Comparison of ENCODE assay signal across 18 cellular contexts in genomic region chr2:23249348-23249747, GRCh38.
DNase-seq lines count a peak whose midpoint lies in the region; ATAC-seq and TF ChIP-seq lines count a peak whose summit lies in the region.
"Had no signal": no experiment of that assay in that cellular context is flagged by ENCODE, and none has a peak within 500 bp of the region (broad histone marks: within the 10 kb centered on the region; RNA-seq: fewer than 3 reads in every experiment).

No MANE protein-coding gene starts in this region.

- no peak for TF ChIP-seq EP300 in gastroesophageal sphincter (IDR thresholded peaks at IDR 0.05)

- H3K4me3 ChIP-seq in gastroesophageal sphincter (no peak overlapping the region), thoracic aorta (no peak overlapping the region), neuronal stem cell (ENCODE audit: low read length in 2 of 2) (no peak overlapping the region)
- H3K4me3 ChIP-seq: esophagus squamous epithelium had no signal

- H3K23ac ChIP-seq in neuronal stem cell (ENCODE audit: low read depth, low read length, poor library complexity), result no peak overlapping the region

- H2AFZ ChIP-seq in neuronal stem cell (ENCODE audit: low read length), result no peak overlapping the region

- no peak overlapping the region for H4K8ac ChIP-seq in neuronal stem cell (ENCODE audit: low read depth, low read length)

- H3K9ac ChIP-seq in neuronal stem cell (ENCODE audit: low read depth, low read length, poor library complexity), result no peak overlapping the region

- no peak overlapping the region for H3K27ac ChIP-seq in gastroesophageal sphincter
- H3K27ac ChIP-seq in thoracic aorta, result peak overlapping the region; percentile 3 to 41
- no peak overlapping the region for H3K27ac ChIP-seq in neuronal stem cell (replicated peaks; ENCODE audit: low read length)
- H3K27ac ChIP-seq: esophagus squamous epithelium, RWPE1, VCaP had no signal

- no peak overlapping the region for H3K4me2 ChIP-seq in neuronal stem cell (ENCODE audit: insufficient read depth, low read length, poor library complexity, severe bottlenecking)

- H3K4me1 ChIP-seq in gastroesophageal sphincter, result peaks cover 0 to 9% (median 9%) of the 10 kb centered on the region in 3 donors
- peaks cover 11 to 34% of the 10 kb centered on the region in 2 donors for H3K4me1 ChIP-seq in thoracic aorta (ENCODE audit: control insufficient read depth in 1 of 2, low read depth in 2 of 2)
- H3K4me1 ChIP-seq in neuronal stem cell (ENCODE audit: control insufficient read depth in 2 of 2, insufficient read depth in 1 of 2, low read depth in 1 of 2, low read length in 2 of 2), result peaks cover 0 to 2% of the 10 kb centered on the region in 2 donors
- H3K4me1 ChIP-seq: esophagus squamous epithelium had no signal

- no peaks in the 10 kb centered on the region for H3K79me1 ChIP-seq in neuronal stem cell (ENCODE audit: low read depth, low read length)

- H3K27me3 ChIP-seq in gastroesophageal sphincter (no peaks in the 10 kb centered on the region), thoracic aorta (replicated peaks; ENCODE audit: insufficient read depth) (no peaks in the 10 kb centered on the region), neuronal stem cell (ENCODE audit: control insufficient read depth in 3 of 3, insufficient read depth in 3 of 3, low read depth in 1 of 3, low read length in 3 of 3) (peaks cover 0 to 3% (median 0%) of the 10 kb centered on the region in 3 experiments)
- H3K27me3 ChIP-seq: esophagus squamous epithelium had no signal

- TF ChIP-seq CTCF in gastroesophageal sphincter (IDR thresholded peaks at IDR 0.05) (no peak), thoracic aorta (IDR thresholded peaks at IDR 0.05) (no peak)

- no peak overlapping the region for H2BK120ac ChIP-seq in neuronal stem cell (ENCODE audit: low read depth, low read length)

- H2BK12ac ChIP-seq in neuronal stem cell (ENCODE audit: low read length), result no peak overlapping the region

- no peak for TF ChIP-seq POLR2A in gastroesophageal sphincter (IDR thresholded peaks at IDR 0.05)

- no peak overlapping the region for H3K14ac ChIP-seq in neuronal stem cell (ENCODE audit: low read length)

- DNase-seq in NCI-H446 (lab: John Stamatoyannopoulos, UW), result peak; percentile 30 to 69
- DNase-seq in midbrain (lab: John Stamatoyannopoulos, UW), result peak; percentile 68
- peak; percentile 40 for DNase-seq in thoracic aorta (ENCODE audit: low spot score)
- DNase-seq in NCI-H82 (lab: John Stamatoyannopoulos, UW), result no peak
- DNase-seq in neuronal stem cell (ENCODE audit: low spot score), result no peak
- DNase-seq: activated CD4-positive, alpha-beta memory T cell treated with anti-CD3 and anti-CD28 coated beads for 36 hours; activated naive CD8-positive, alpha-beta T cell treated with anti-CD3 and anti-CD28 coated beads for 36 hours; Calu3; effector CD4-positive, alpha-beta T cell; esophagus squamous epithelium; left colon; NCI-H146; NCI-H345; stimulated activated naive CD8-positive, alpha-beta T cell treated with anti-CD3 and anti-CD28 coated beads, Interleukin-15, Interleukin-2, amounts not matched to agents 100 U/mL and 50 U/mL, for 24 hours had no signal

- peak; percentile 77 for ATAC-seq in gastroesophageal sphincter
- ATAC-seq in thoracic aorta (ENCODE audit: insufficient number of reproducible peaks, low FRiP score, low read depth), result no peak
- ATAC-seq in GM21515 (IDR thresholded peaks at IDR 0.05; ENCODE audit: unreplicated experiment), result no peak
- ATAC-seq: left colon; stimulated activated naive CD8-positive, alpha-beta T cell treated with anti-CD3 and anti-CD28 coated beads, Interleukin-15, Interleukin-2, amounts not matched to agents 100 U/mL and 50 U/mL, for 24 hours had no signal

- no peak overlapping the region for H4K91ac ChIP-seq in neuronal stem cell (ENCODE audit: low read depth, low read length, poor library complexity)

- H3K18ac ChIP-seq in neuronal stem cell (ENCODE audit: low read length), result no peak overlapping the region

- no peak overlapping the region for H2AK5ac ChIP-seq in neuronal stem cell (ENCODE audit: low read depth, low read length)

- H3K4ac ChIP-seq in neuronal stem cell (ENCODE audit: low read length), result no peak overlapping the region

- WGBS in gastroesophageal sphincter (ENCODE audit: low coverage in 1 of 2), 2 donors, result 51 to 75% methylated on average over 2 to 5 of the region's 5 CpGs
- WGBS in neuronal stem cell (ENCODE audit: extremely low coverage in 2 of 2, insufficient read length in 2 of 2, insufficient replicate concordance in 1 of 2), 2 donors, result no CpG with 5 or more reads among the region's 5 CpGs

- H2BK5ac ChIP-seq in neuronal stem cell (ENCODE audit: low read length), result no peak overlapping the region

- no peaks in the 10 kb centered on the region for H3K9me3 ChIP-seq in gastroesophageal sphincter
- no peaks in the 10 kb centered on the region for H3K9me3 ChIP-seq in thoracic aorta
- no peaks in the 10 kb centered on the region for H3K9me3 ChIP-seq in neuronal stem cell (replicated peaks in 1 of 2; ENCODE audit: control insufficient read depth in 2 of 2, insufficient read depth in 1 of 2, low read depth in 1 of 2, low read length in 2 of 2)
- H3K9me3 ChIP-seq: esophagus squamous epithelium had no signal

- H3K36me3 ChIP-seq in gastroesophageal sphincter, result no peaks in the 10 kb centered on the region
- no peaks in the 10 kb centered on the region for H3K36me3 ChIP-seq in thoracic aorta
- no peaks in the 10 kb centered on the region for H3K36me3 ChIP-seq in neuronal stem cell (replicated peaks in 1 of 2; ENCODE audit: control insufficient read depth in 2 of 2, insufficient read depth in 2 of 2, low read length in 2 of 2)
- H3K36me3 ChIP-seq: esophagus squamous epithelium had no signal

- no peak overlapping the region for H2BK15ac ChIP-seq in neuronal stem cell (ENCODE audit: low read length)

Comparison
In these comparisons a context has a peak if more than half of its experiments do, and no peak if none do; other contexts are left out.
1. DNase-seq: peak in NCI-H446 (2 of 2), midbrain (single experiment) and thoracic aorta (single experiment); none in NCI-H82 (single experiment) and neuronal stem cell (single experiment).
2. H3K27ac ChIP-seq: peak in thoracic aorta (2 of 2); none in gastroesophageal sphincter (0 of 4) and neuronal stem cell (single experiment).